Comparison of ENCODE assay signal across 8 cellular contexts in genomic region chr4:101346312-101346561, GRCh38. TPM values are rescaled to one million over a fixed set of nuclear protein-coding genes. Genes with fewer than 3 reads are reported as not detected.
DNase-seq lines count a peak whose midpoint lies in the region; ATAC-seq, FAIRE-seq and TF ChIP-seq lines count a peak whose summit lies in the region.

No MANE protein-coding gene starts in this region.

- no peaks in the 10 kb centered on the region for H3K9me3 Mint-ChIP-seq in memory B cell

- H3K4me1 Mint-ChIP-seq in memory B cell, result peaks cover 31% of the 10 kb centered on the region

- WGBS in upper lobe of left lung, 2 donors, result 0% methylated on average over 3 to 4 of the region's 12 CpGs

- H3K36me3 Mint-ChIP-seq in memory B cell, result no peaks in the 10 kb centered on the region

- no peak overlapping the region for H2AFZ ChIP-seq in SU-DHL-6 (ENCODE audit: low read depth, low read length, severe bottlenecking)

- ATAC-seq in memory B cell (ENCODE audit: low read depth), result peak; percentile 19
- peak in 1 of 2 donors; percentile 35 for ATAC-seq in upper lobe of left lung (ENCODE audit: low FRiP score in 2 of 2)
- no peak for ATAC-seq in HG03025 (IDR thresholded peaks at IDR 0.05; ENCODE audit: low FRiP score, unreplicated experiment)
- no peak for ATAC-seq in HG03175 (IDR thresholded peaks at IDR 0.05; ENCODE audit: unreplicated experiment)

- peak overlapping the region; percentile 65 for H3K4me3 ChIP-seq in SU-DHL-6 (ENCODE audit: insufficient read depth, low read length, poor library complexity, severe bottlenecking)
- peak overlapping the region; percentile 89 for H3K4me3 ChIP-seq in bronchial epithelial cell (ENCODE audit: low read depth, low read length)
- H3K4me3 ChIP-seq in upper lobe of left lung, result peak overlapping the region; percentile 85 to 98 (median 95)

- FAIRE-seq in bronchial epithelial cell (lab: Jason Lieb, UNC), result no peak

- peak overlapping the region; percentile 95 for H3K27ac Mint-ChIP-seq in memory B cell

- H4K20me1 ChIP-seq in SU-DHL-6 (ENCODE audit: low read depth, low read length), result no peaks in the 10 kb centered on the region

- H3K36me3 ChIP-seq in SU-DHL-6 (ENCODE audit: low read length), result no peaks in the 10 kb centered on the region
- H3K36me3 ChIP-seq in bronchial epithelial cell (ENCODE audit: control insufficient read depth, insufficient read depth, low read length), result no peaks in the 10 kb centered on the region
- H3K36me3 ChIP-seq in upper lobe of left lung, result no peaks in the 10 kb centered on the region

- no peak for TF ChIP-seq EP300 in upper lobe of left lung (IDR thresholded peaks at IDR 0.05)

- peaks cover 14% of the 10 kb centered on the region; the same call in 1 of the 2 replicates for H3K79me2 ChIP-seq in SU-DHL-6 (ENCODE audit: insufficient read depth, low read length)

- H3K4me2 ChIP-seq in SU-DHL-6 (ENCODE audit: low read depth, low read length, poor library complexity, severe bottlenecking), result peak overlapping the region; percentile 61

- H3K9me3 ChIP-seq in SU-DHL-6 (ENCODE audit: insufficient read depth, low read length), result no peaks in the 10 kb centered on the region
- no peaks in the 10 kb centered on the region for H3K9me3 ChIP-seq in upper lobe of left lung

- peak overlapping the region; percentile 81; the same call in 1 of the 2 replicates for H3K27ac ChIP-seq in SU-DHL-6 (ENCODE audit: low read depth, low read length)
- peak overlapping the region; percentile 91 to 99 (median 98) for H3K27ac ChIP-seq in upper lobe of left lung

- peak overlapping the region; percentile 67 for H3K9ac ChIP-seq in SU-DHL-6 (ENCODE audit: low read length)

- H3K27me3 ChIP-seq in SU-DHL-6 (ENCODE audit: low read length), result no peaks in the 10 kb centered on the region
- H3K27me3 ChIP-seq in bronchial epithelial cell (ENCODE audit: control insufficient read depth, insufficient read depth, low read length), result no peaks in the 10 kb centered on the region
- no peaks in the 10 kb centered on the region for H3K27me3 ChIP-seq in upper lobe of left lung

- H3K4me1 ChIP-seq in upper lobe of left lung, result peaks cover 20 to 31% (median 25%) of the 10 kb centered on the region in 4 donors

- H3K9me2 ChIP-seq in SU-DHL-6 (replicated peaks; ENCODE audit: insufficient read depth, low read length), result no peaks in the 10 kb centered on the region

- H3K27me3 Mint-ChIP-seq in memory B cell, result no peaks in the 10 kb centered on the region

- H3F3A ChIP-seq in SU-DHL-6 (ENCODE audit: insufficient read depth), result 0 out of 2 replicates have a peak, but pooled peaks cover 9% of the 10 kb centered on the region

- peak overlapping the region; percentile 97 for H3K4me3 Mint-ChIP-seq in memory B cell

- TF ChIP-seq CTCF in SU-DHL-6 (IDR thresholded peaks at IDR 0.05; ENCODE audit: insufficient read depth, low read length, poor library complexity, severe bottlenecking) (no peak), bronchial epithelial cell (IDR thresholded peaks at IDR 0.05; ENCODE audit: insufficient read depth, low read length, severe bottlenecking) (no peak), upper lobe of left lung (IDR thresholded peaks at IDR 0.05) (no peak)

- peak; percentile 19 for DNase-seq in activated CD4-positive, alpha-beta T cell treated with anti-CD3 and anti-CD28 coated beads for 1 hour
- DNase-seq in activated CD4-positive, alpha-beta T cell treated with anti-CD3 and anti-CD28 coated beads, Interleukin-2, amount 50 U/mL, for 48 hours, result no peak
- DNase-seq in bronchial epithelial cell (ENCODE audit: low read depth) (no peak), memory B cell (ENCODE audit: low spot score in 2 of 2) (peak; percentile 42 to 44), upper lobe of left lung (no peak)

- TF ChIP-seq POLR2A in upper lobe of left lung (IDR thresholded peaks at IDR 0.05), result no peak

RNA-seq across cellular contexts. Expression of gene PPP3CA, which starts 1.1 kb away (rescaled TPM):
- total RNA-seq in bronchial epithelial cell (48.2 and 59.5 TPM in 2 replicates), upper lobe of left lung (10 to 100 TPM; 28.3 to 62.0 (median 50.0) TPM)

Comparison
In these comparisons a context has a peak if more than half of its experiments do, and no peak if none do; other contexts are left out.
1. DNase-seq: peak in activated CD4-positive, alpha-beta T cell treated with anti-CD3 and anti-CD28 coated beads for 1 hour (single experiment) and memory B cell (2 of 2); none in activated CD4-positive, alpha-beta T cell treated with anti-CD3 and anti-CD28 coated beads, Interleukin-2, amount 50 U/mL, for 48 hours (0 of 2), bronchial epithelial cell (single experiment) and upper lobe of left lung (0 of 2).
2. Peak in every context shown above with its lines, with median percentiles within 50 percentile points of each other: H3K4me3 ChIP-seq.